13 cellular contexts compared by ENCODE assay signal in genomic region chr7:128832880-128833147, GRCh38. TPM values are rescaled to one million over a fixed set of nuclear protein-coding genes. Genes with fewer than 3 reads are reported as not detected.
DNase-seq lines count a peak whose midpoint lies in the region; ATAC-seq, FAIRE-seq and TF ChIP-seq lines count a peak whose summit lies in the region.
"Had no signal": no experiment of that assay in that cellular context is flagged by ENCODE, and none has a peak within 500 bp of the region (broad histone marks: within the 10 kb centered on the region; RNA-seq: fewer than 3 reads in every experiment).

No MANE protein-coding gene starts in this region.

- no peak for TF ChIP-seq EP300 in K562 (IDR thresholded peaks at IDR 0.05; ENCODE audit: low read length)

- peaks cover 50% of the 10 kb centered on the region; the same call in 2 of the 3 replicates for H3K36me3 ChIP-seq in K562 (ENCODE audit: control insufficient read depth, insufficient read depth, low read length)
- no peaks in the 10 kb centered on the region for H3K36me3 ChIP-seq in iPS-20b (ENCODE audit: insufficient read depth, low read depth, low read length)

- ATAC-seq in K562 (no peak), GM21529 (IDR thresholded peaks at IDR 0.05; ENCODE audit: unreplicated experiment) (no peak)

- peaks cover 34 to 74% of the 10 kb centered on the region in 2 experiments for H3K4me1 ChIP-seq in K562 (replicated peaks in 1 of 2; ENCODE audit: control insufficient read depth in 2 of 2, insufficient read depth in 2 of 2, low read length in 2 of 2)
- peaks cover 20% of the 10 kb centered on the region for H3K4me1 ChIP-seq in iPS-20b (ENCODE audit: insufficient read depth, low read length)

- 3% methylated on average over 2 of the region's 2 CpGs for WGBS in K562 (ENCODE audit: insufficient coverage, low coverage, missing lambda C conversion rate)

- 0 out of 2 replicates have a peak, but pooled peaks have one; percentile 13 for TF ChIP-seq POLR2A in K562 (conservative IDR thresholded peaks at IDR 0.05)

- POLR2A ChIA-PET in K562 (lab: Yijun Ruan, JAX): interaction anchor here (0.6 to 4.3 kb wide), 22 partner anchors 9 to 1128 kb away, joined by 3 to 39 read pairs (median 5); partner anchors contain the start of genes ATP6V1F and CALU

- H3K27ac ChIP-seq in K562 (ENCODE audit: extremely low read depth, low read depth, low read length): peak overlapping the region; percentile 90
- H3K27ac ChIP-seq in iPS-20b (ENCODE audit: low read length): no peak overlapping the region
- H3K27ac ChIP-seq in skin epidermis: peak overlapping the region in 16 of 21 experiments; percentile 10 to 84 (median 56)

- no TSS peak for BruUV-seq in K562 (replicated peaks; lab: Mats Ljungman, UMichigan)

- peak overlapping the region; percentile 97 for H3K4me2 ChIP-seq in K562 (ENCODE audit: insufficient read depth, low read length)

- no peak for FAIRE-seq in K562 (lab: Jason Lieb, UNC)
- FAIRE-seq: GM12892 had no signal

- 0 out of 2 replicates have a peak, but pooled peaks cover 4% of the 10 kb centered on the region for H4K20me1 ChIP-seq in K562 (replicated peaks; ENCODE audit: control insufficient read depth, insufficient read depth, low read length)

- CTCF ChIA-PET in K562 (lab: Yijun Ruan, JAX; ENCODE audit: low intra/inter-chr PET ratio): no interaction called here

- H3K9me1 ChIP-seq in K562 (ENCODE audit: control insufficient read depth, insufficient read depth, low read length): no peaks in the 10 kb centered on the region

- TF ChIP-seq CTCF in GM13976 (IDR thresholded peaks at IDR 0.05; ENCODE audit: borderline replicate concordance, control extremely low read depth, extremely low read depth, insufficient read depth, missing control alignments) (no peak), K562 (IDR thresholded peaks at IDR 0.05 in 2 of 3, conservative IDR thresholded peaks at IDR 0.05 in 1 of 3; ENCODE audit: insufficient read depth in 2 of 3, low read depth in 1 of 3, low read length in 3 of 3) (no peak)

- H3K27me3 ChIP-seq in K562 (ENCODE audit: control insufficient read depth in 2 of 2, insufficient read depth in 2 of 2, low read length in 2 of 2) (no peaks in the 10 kb centered on the region), iPS-20b (ENCODE audit: insufficient read depth, low read length) (peaks cover 41% of the 10 kb centered on the region)

- intact Hi-C loops in K562 (cut with micrococcal nuclease): loop anchor here (1.0 to 2.0 kb wide), 4 partner anchors 27 to 94 kb away; partner anchors contain the start of gene CALU

- peaks cover 50% of the 10 kb centered on the region for H3K79me2 ChIP-seq in K562 (ENCODE audit: control insufficient read depth, insufficient read depth, low read length)

- no peak for TF ChIP-seq RAD21 in K562 (CRISPR knock-in tag; conservative IDR thresholded peaks at IDR 0.05 in 1 of 2, IDR thresholded peaks at IDR 0.05 in 1 of 2)

- peak overlapping the region; percentile 91 to 95 for H3K9ac ChIP-seq in K562 (ENCODE audit: insufficient read depth in 1 of 2, low read depth in 2 of 2, low read length in 2 of 2)
- H3K9ac ChIP-seq in iPS-20b (ENCODE audit: low read depth, low read length): peak overlapping the region; percentile 52; the same call in 1 of the 2 replicates

- peak overlapping the region; percentile 66 for H3K4me3 ChIP-seq in K562
- peak overlapping the region; percentile 63 for H3K4me3 ChIP-seq in iPS-20b (ENCODE audit: low read length)
- H3K4me3 ChIP-seq in skin epidermis: peak overlapping the region in 1 of 7 experiments; percentile 36

- in situ Hi-C loops in GM13976 (cut with MboI; ENCODE audit: low sequenced_read_pairs, unreplicated experiment) (no loop called here), K562 (cut with MboI) (no loop called here)

- H3K9me3 ChIP-seq in K562 (replicated peaks; ENCODE audit: control insufficient read depth, insufficient read depth, low read depth, low read length): no peaks in the 10 kb centered on the region
- no peaks in the 10 kb centered on the region for H3K9me3 ChIP-seq in iPS-20b (ENCODE audit: insufficient read depth, low read depth, low read length)

- DNase-seq in GM13976 (ENCODE audit: low spot score) (peak; percentile 31), K562 (ENCODE audit: extremely low read depth in 1 of 4, low spot score in 3 of 4) (no peak), hepatic stellate cell (ENCODE audit: low spot score) (no peak), GOT3 (lab: John Stamatoyannopoulos, UW) (no peak), glomerular visceral epithelial cell (ENCODE audit: extremely low spot score) (no peak)
- DNase-seq: effector CD4-positive, alpha-beta T cell; NCI-H774; stimulated activated CD4-positive, alpha-beta T cell treated with anti-CD3 and anti-CD28 coated beads, Interleukin-15, amount 100 ng/mL, for 24 hours had no signal

- H2AFZ ChIP-seq in K562 (ENCODE audit: low read depth, low read length): peak overlapping the region; percentile 35; the same call in 1 of the 2 replicates

RNA-seq across cellular contexts. Expression of gene FLNC, which starts 2.6 kb away (rescaled TPM):
- total RNA-seq in K562 (2011; cell fraction: chromatin; rRNA removed; ENCODE audit: low replicate concordance): 62.5 and 206 TPM in 2 replicates
- total RNA-seq in K562 (2011; cell fraction: nucleolus; rRNA removed): 132 and 134 TPM in 2 replicates
- total RNA-seq in K562 (2011; cell fraction: nucleoplasm; rRNA removed): 72.1 and 81.0 TPM in 2 replicates
- total RNA-seq in K562 (2014; rRNA removed) (60.7 and 94.5 TPM in 2 replicates), K562 (2014; rRNA removed; fragmentation: Illumina TruSeq; extraction: Trizol) (11.4 and 18.2 TPM in 2 replicates), K562 (2015; rRNA removed; fragmentation: Illumina TruSeq; extraction: Trizol) (28.8 and 33.3 TPM in 2 replicates), K562 (2021) (148 and 155 TPM in 2 replicates)
- polyA plus RNA-seq in K562 (2011; rRNA removed) (10.3 and 11.4 TPM in 2 replicates), K562 (2014; fragmentation: Illumina TruSeq; extraction: Trizol) (32.8 and 55.3 TPM in 2 replicates), K562 (2014; fragmentation: Nextera tagmentation; extraction: Ambion mirVana) (1 to 10 TPM in 1 of 2 experiments, under 1 TPM in 1; 0.90 to 1.1 TPM), K562 (2014; rRNA removed) (29.0 and 34.7 TPM in 2 replicates)
- polyA plus RNA-seq in K562 (2011; cell fraction: cytosol; rRNA removed): 11.4 and 26.8 TPM in 2 replicates
- polyA plus RNA-seq in K562 (2011; cell fraction: nucleus; rRNA removed): 58.5 and 126 TPM in 2 replicates
- 66.6 and 106 TPM in 2 replicates for polyA plus RNA-seq in K562 (2012)
- 15.1 and 41.9 TPM in 2 replicates for polyA minus RNA-seq in K562 (2011; rRNA and poly(A)+ RNA removed)
- polyA minus RNA-seq in K562 (2011; cell fraction: cytosol; rRNA and poly(A)+ RNA removed): 127 and 146 TPM in 2 replicates
- polyA minus RNA-seq in K562 (2011; cell fraction: nucleus; rRNA and poly(A)+ RNA removed): 53.1 and 53.6 TPM in 2 replicates

RNA-seq across cellular contexts. Expression of gene ATP6V1F, which starts 29.8 kb away (rescaled TPM):
- 21.6 and 54.5 TPM in 2 replicates for total RNA-seq in K562 (2011; cell fraction: chromatin; rRNA removed; ENCODE audit: low replicate concordance)
- 72.7 and 74.7 TPM in 2 replicates for total RNA-seq in K562 (2011; cell fraction: nucleolus; rRNA removed)
- total RNA-seq in K562 (2011; cell fraction: nucleoplasm; rRNA removed): 70.9 and 89.2 TPM in 2 replicates
- 265 and 341 TPM in 2 replicates for total RNA-seq in K562 (2014; rRNA removed)
- 174 and 206 TPM in 2 replicates for total RNA-seq in K562 (2014; rRNA removed; fragmentation: Illumina TruSeq; extraction: Trizol)
- total RNA-seq in K562 (2015; rRNA removed; fragmentation: Illumina TruSeq; extraction: Trizol): 332 and 336 TPM in 2 replicates
- total RNA-seq in K562 (2021): 378 and 393 TPM in 2 replicates
- 507 and 542 TPM in 2 replicates for polyA plus RNA-seq in K562 (2011; rRNA removed)
- polyA plus RNA-seq in K562 (2011; cell fraction: cytosol; rRNA removed): 869 and 1,641 TPM in 2 replicates
- 256 and 267 TPM in 2 replicates for polyA plus RNA-seq in K562 (2011; cell fraction: nucleus; rRNA removed)
- polyA plus RNA-seq in K562 (2012): 454 and 820 TPM in 2 replicates
- polyA plus RNA-seq in K562 (2014; fragmentation: Illumina TruSeq; extraction: Trizol): 604 and 714 TPM in 2 replicates
- polyA plus RNA-seq in K562 (2014; fragmentation: Nextera tagmentation; extraction: Ambion mirVana): 1,000 to 10,000 TPM in 1 of 2 experiments, 100 to 1,000 TPM in 1; 733 to 1,123 TPM
- polyA plus RNA-seq in K562 (2014; rRNA removed): 568 and 645 TPM in 2 replicates
- 83.2 and 101 TPM in 2 replicates for polyA minus RNA-seq in K562 (2011; rRNA and poly(A)+ RNA removed)
- 93.9 and 97.2 TPM in 2 replicates for polyA minus RNA-seq in K562 (2011; cell fraction: cytosol; rRNA and poly(A)+ RNA removed)
- 35.3 and 68.5 TPM in 2 replicates for polyA minus RNA-seq in K562 (2011; cell fraction: nucleus; rRNA and poly(A)+ RNA removed)

RNA-seq across cellular contexts. Expression of gene CCDC136, which starts 41.0 kb away (rescaled TPM):
- 153 and 165 TPM in 2 replicates for total RNA-seq in K562 (2011; cell fraction: chromatin; rRNA removed; ENCODE audit: low replicate concordance)
- 88.4 and 89.7 TPM in 2 replicates for total RNA-seq in K562 (2011; cell fraction: nucleolus; rRNA removed)
- total RNA-seq in K562 (2011; cell fraction: nucleoplasm; rRNA removed): 120 and 159 TPM in 2 replicates
- 17.0 and 23.5 TPM in 2 replicates for total RNA-seq in K562 (2014; rRNA removed)
- total RNA-seq in K562 (2014; rRNA removed; fragmentation: Illumina TruSeq; extraction: Trizol): 15.3 and 18.8 TPM in 2 replicates
- total RNA-seq in K562 (2015; rRNA removed; fragmentation: Illumina TruSeq; extraction: Trizol): 27.6 and 28.7 TPM in 2 replicates
- total RNA-seq in K562 (2021): 23.7 and 26.5 TPM in 2 replicates
- 40.2 and 45.0 TPM in 2 replicates for polyA plus RNA-seq in K562 (2011; rRNA removed)
- 12.2 and 20.3 TPM in 2 replicates for polyA plus RNA-seq in K562 (2011; cell fraction: cytosol; rRNA removed)
- 165 and 172 TPM in 2 replicates for polyA plus RNA-seq in K562 (2011; cell fraction: nucleus; rRNA removed)
- polyA plus RNA-seq in K562 (2012): 30.6 and 53.3 TPM in 2 replicates
- polyA plus RNA-seq in K562 (2014; fragmentation: Illumina TruSeq; extraction: Trizol): 23.5 and 26.9 TPM in 2 replicates
- polyA plus RNA-seq in K562 (2014; fragmentation: Nextera tagmentation; extraction: Ambion mirVana): 1 to 10 TPM; 2.4 TPM
- 34.8 and 40.8 TPM in 2 replicates for polyA plus RNA-seq in K562 (2014; rRNA removed)
- 31.9 and 36.9 TPM in 2 replicates for polyA minus RNA-seq in K562 (2011; rRNA and poly(A)+ RNA removed)
- 9.3 and 17.3 TPM in 2 replicates for polyA minus RNA-seq in K562 (2011; cell fraction: cytosol; rRNA and poly(A)+ RNA removed)
- polyA minus RNA-seq in K562 (2011; cell fraction: nucleus; rRNA and poly(A)+ RNA removed): 47.4 and 54.8 TPM in 2 replicates

RNA-seq across cellular contexts. Expression of gene OPN1SW, which starts 57.2 kb away (rescaled TPM):
- total RNA-seq in K562 (2011; cell fraction: chromatin; rRNA removed; ENCODE audit: low replicate concordance): not detected in 2 replicates
- not detected in 2 replicates for total RNA-seq in K562 (2011; cell fraction: nucleolus; rRNA removed)
- not detected in 2 replicates for total RNA-seq in K562 (2011; cell fraction: nucleoplasm; rRNA removed)
- not detected in 2 replicates for total RNA-seq in K562 (2014; rRNA removed)
- total RNA-seq in K562 (2014; rRNA removed; fragmentation: Illumina TruSeq; extraction: Trizol): not detected in 2 replicates
- total RNA-seq in K562 (2015; rRNA removed; fragmentation: Illumina TruSeq; extraction: Trizol): not detected in 2 replicates
- not detected in 2 replicates for total RNA-seq in K562 (2021)
- polyA plus RNA-seq in K562 (2011; rRNA removed): not detected in 2 replicates
- polyA plus RNA-seq in K562 (2011; cell fraction: cytosol; rRNA removed): not detected in 2 replicates
- not detected in 2 replicates for polyA plus RNA-seq in K562 (2011; cell fraction: nucleus; rRNA removed)
- polyA plus RNA-seq in K562 (2012): 0.09 and 0.24 TPM in 2 replicates
- polyA plus RNA-seq in K562 (2014; fragmentation: Illumina TruSeq; extraction: Trizol): not detected in 2 replicates
- 1 to 10 TPM in 1 of 2 experiments, under 1 TPM in 1; 0.84 to 1.0 TPM for polyA plus RNA-seq in K562 (2014; fragmentation: Nextera tagmentation; extraction: Ambion mirVana)
- polyA plus RNA-seq in K562 (2014; rRNA removed): not detected in 2 replicates
- polyA minus RNA-seq in K562 (2011; rRNA and poly(A)+ RNA removed): not detected in 2 replicates
- not detected in 2 replicates for polyA minus RNA-seq in K562 (2011; cell fraction: cytosol; rRNA and poly(A)+ RNA removed)
- polyA minus RNA-seq in K562 (2011; cell fraction: nucleus; rRNA and poly(A)+ RNA removed): not detected in 2 replicates
- total RNA-seq: left colon had no signal
